In the genomic region with DNA sequence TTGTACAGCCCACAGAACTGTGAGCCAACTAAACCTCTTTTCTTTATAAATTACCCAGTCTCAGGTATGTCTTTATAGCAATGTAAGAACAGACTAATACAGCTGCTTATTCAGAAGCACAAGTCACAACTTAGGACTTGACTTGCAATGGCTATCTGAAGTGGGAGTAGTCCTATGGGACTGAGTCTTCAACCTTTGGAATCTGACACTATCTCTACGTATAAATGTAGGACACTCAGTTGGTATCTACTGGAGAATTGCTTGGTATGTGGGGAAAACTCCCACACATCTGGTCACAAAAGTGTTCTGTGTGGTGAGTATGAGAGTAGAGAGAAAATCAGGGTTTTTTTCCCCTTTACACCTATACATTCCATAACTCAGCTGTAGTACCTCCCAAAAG, we compare ENCODE assay signal across 9 cellular contexts.
"Had no signal": no experiment of that assay in that cellular context is flagged by ENCODE, and none has a peak within 500 bp of the region (broad histone marks: within the 10 kb centered on the region; RNA-seq: fewer than 3 reads in every experiment).

No MANE protein-coding gene starts in this region.

- ATAC-seq: HCT116, HepG2 had no signal

- H3K9me3 Mint-ChIP-seq: HFFc6 had no signal

- H3K27ac ChIP-seq: GM23248, HL-60 had no signal

- H3K27me3 Mint-ChIP-seq: IgD-negative memory B cell had no signal

- H2AFZ ChIP-seq: GM23248 had no signal

- H3K4me3 Mint-ChIP-seq: HFFc6 had no signal

- H3K4me3 ChIP-seq: GM23248, HAP-1 had no signal

- H3K36me3 ChIP-seq: HAP-1 had no signal

- H3K36me3 Mint-ChIP-seq: IgD-negative memory B cell had no signal

- DNase-seq: GM23248, GOT3, H7, HFFc6 had no signal

- H3K27ac Mint-ChIP-seq: HFFc6, IgD-negative memory B cell had no signal

- H3K9me3 ChIP-seq: HAP-1 had no signal
